ENCODE assay signal across 22 cellular contexts in the genomic region with DNA sequence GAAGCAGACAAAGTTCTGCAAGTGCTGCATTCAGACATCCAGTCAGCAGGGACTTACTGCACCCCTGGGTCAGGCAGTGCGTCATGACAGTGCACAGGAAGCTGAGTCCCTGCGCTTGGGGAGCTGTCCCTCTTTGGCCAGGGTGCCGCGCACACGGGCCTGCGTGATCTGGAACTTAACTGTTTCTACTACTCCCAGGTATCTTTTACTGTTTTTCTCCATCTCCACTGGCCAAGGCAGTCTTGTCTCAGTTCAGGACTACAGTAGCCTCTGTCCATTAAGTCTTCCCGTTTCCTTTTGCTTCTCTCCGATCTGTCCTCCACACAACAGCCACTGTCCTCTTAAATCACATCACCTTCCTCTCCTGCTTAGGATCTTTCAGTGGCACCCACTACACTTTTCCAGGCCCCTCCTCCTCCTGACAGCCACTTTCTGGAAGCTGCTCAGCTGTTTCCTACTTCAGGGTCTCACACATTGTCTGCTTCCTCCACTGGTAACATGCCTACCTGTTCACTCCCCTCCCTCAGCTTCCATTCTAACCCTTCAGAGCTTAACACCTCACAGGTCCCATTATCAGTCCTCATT. TPM values are rescaled to one million over a fixed set of nuclear protein-coding genes. Genes with fewer than 3 reads are reported as not detected.
A peak's percentile ranks its signal among the peaks of the same experiment; 100 is the strongest.
DNase-seq lines count a peak whose midpoint lies in the region; ATAC-seq, FAIRE-seq and TF ChIP-seq lines count a peak whose summit lies in the region.
"Had no signal": no experiment of that assay in that cellular context is flagged by ENCODE, and none has a peak within 500 bp of the region (broad histone marks: within the 10 kb centered on the region; RNA-seq: fewer than 3 reads in every experiment).

No MANE protein-coding gene starts in this region.

- POLR2A ChIA-PET in A549 (lab: Yijun Ruan, JAX): no interaction called here

- ATAC-seq in A549: peak; percentile 3 to 27; a peak in 3 of 6 replicates

- H3K4me3 ChIP-seq in A549: no peak overlapping the region
- no peak overlapping the region for H3K4me3 ChIP-seq in liver (ENCODE audit: low read depth in 1 of 3, low read length in 3 of 3)
- H3K4me3 ChIP-seq in prostate gland: no peak overlapping the region
- H3K4me3 ChIP-seq: HAP-1, right atrium auricular region had no signal

- no peak overlapping the region for H3K9ac ChIP-seq in liver (ENCODE audit: low read depth in 1 of 2, low read length in 2 of 2)

- H3K27me3 ChIP-seq in liver (ENCODE audit: control insufficient read depth in 4 of 4, insufficient read depth in 4 of 4, low read length in 3 of 4) (no peaks in the 10 kb centered on the region), prostate gland (replicated peaks; ENCODE audit: insufficient read depth) (no peaks in the 10 kb centered on the region)
- H3K27me3 ChIP-seq: right atrium auricular region had no signal

- no peak for TF ChIP-seq CTCF in A549 (IDR thresholded peaks at IDR 0.05)
- TF ChIP-seq CTCF in liver (IDR thresholded peaks at IDR 0.05; ENCODE audit: low read depth, low read length, missing input control): no peak
- TF ChIP-seq CTCF in prostate gland (IDR thresholded peaks at IDR 0.05): no peak

- DNase-seq in A549 (ENCODE audit: low read depth in 1 of 2, low spot score in 1 of 2) (no peak), HT1080 (ENCODE audit: low read depth) (peak; percentile 38), cerebellar cortex (ENCODE audit: low spot score) (peak; percentile 35), caudate nucleus (lab: John Stamatoyannopoulos, UW) (no peak), kidney tubule cell (ENCODE audit: low spot score) (no peak), prostate gland (ENCODE audit: low spot score) (no peak)
- DNase-seq in effector CD4-positive, alpha-beta T cell: no peak
- DNase-seq: activated gamma-delta T cell treated with Interleukin-2 at 50 U/mL for 16 hours; amniotic stem cell; central memory CD4-positive, alpha-beta T cell; effector CD8-positive, alpha-beta T cell; EL; NCI-H1436 treated with DMSO at 0.1 percent for 48 hours; NCI-H2171 treated with DMSO at 0.1 percent for 48 hours; occipital lobe; Right ventricle myocardium superior; substantia nigra had no signal

- WGBS in A549 (ENCODE audit: missing lambda C conversion rate): 93% methylated on average over 8 of the region's 8 CpGs
- WGBS in liver: 72% methylated on average over 8 of the region's 8 CpGs
- WGBS in prostate gland: 89% methylated on average over 8 of the region's 8 CpGs

- no peak overlapping the region for H3K4me2 ChIP-seq in A549

- CTCF ChIA-PET in A549 (lab: Yijun Ruan, JAX): interaction anchor here (0.6 to 13.0 kb wide), 4 partner anchors 34 to 337 kb away, joined by 3 to 172 read pairs (median 8); no protein-coding TSS in a partner anchor

- TF ChIP-seq POLR2A in A549 (IDR thresholded peaks at IDR 0.05; ENCODE audit: low read length) (no peak), prostate gland (IDR thresholded peaks at IDR 0.05) (no peak)

- no peaks in the 10 kb centered on the region for H3K9me3 ChIP-seq in A549
- no peaks in the 10 kb centered on the region for H3K9me3 ChIP-seq in liver (ENCODE audit: control insufficient read depth in 4 of 4, low read length in 3 of 4)
- H3K9me3 ChIP-seq in prostate gland: no peaks in the 10 kb centered on the region
- H3K9me3 ChIP-seq: HAP-1, right atrium auricular region had no signal

- no peak for TF ChIP-seq RAD21 in A549 (conservative IDR thresholded peaks at IDR 0.05 in 1 of 2, IDR thresholded peaks at IDR 0.05 in 1 of 2)
- no peak for TF ChIP-seq RAD21 in liver (IDR thresholded peaks at IDR 0.05)

- H3K27ac ChIP-seq in A549 (peak overlapping the region in 1 of 2 experiments; percentile 34; a peak in 1 of 6 replicates), liver (ENCODE audit: low read depth in 1 of 2, low read length in 2 of 2) (peak overlapping the region; percentile 29 to 36), caudate nucleus (ENCODE audit: low read depth, low read length) (no peak overlapping the region), prostate gland (no peak overlapping the region)
- H3K27ac ChIP-seq: C4-2B, right atrium auricular region had no signal

- no peak for FAIRE-seq in A549 (lab: Jason Lieb, UNC)
- FAIRE-seq: D721Med had no signal

- intact Hi-C loops in prostate gland (cut with DNase I): no loop called here

- peaks cover 3 to 47% (median 36%) of the 10 kb centered on the region in 4 donors for H3K36me3 ChIP-seq in liver (ENCODE audit: control insufficient read depth in 4 of 4, insufficient read depth in 3 of 4, low read depth in 1 of 4, low read length in 3 of 4)
- peaks cover 8 to 12% of the 10 kb centered on the region in 2 donors for H3K36me3 ChIP-seq in prostate gland
- H3K36me3 ChIP-seq: HAP-1 had no signal

- peaks cover 78% of the 10 kb centered on the region for H3K4me1 ChIP-seq in A549
- H3K4me1 ChIP-seq in liver (ENCODE audit: control insufficient read depth in 4 of 4, insufficient read depth in 4 of 4, low read length in 3 of 4): peaks cover 0 to 8% (median 5%) of the 10 kb centered on the region in 4 donors
- peaks cover 12% of the 10 kb centered on the region for H3K4me1 ChIP-seq in prostate gland (replicated peaks)
- H3K4me1 ChIP-seq: HAP-1 had no signal

- TF ChIP-seq EP300 in A549 (IDR thresholded peaks at IDR 0.05): no peak

TF ChIP-seq in A549, 52 proteins besides CTCF, POLR2A, EP300 and RAD21 (continues in another document):
- no peak for TF ChIP-seq POLR2AphosphoS2 (conservative IDR thresholded peaks at IDR 0.05; ENCODE audit: low read length)
- TF ChIP-seq, protein P1, sequence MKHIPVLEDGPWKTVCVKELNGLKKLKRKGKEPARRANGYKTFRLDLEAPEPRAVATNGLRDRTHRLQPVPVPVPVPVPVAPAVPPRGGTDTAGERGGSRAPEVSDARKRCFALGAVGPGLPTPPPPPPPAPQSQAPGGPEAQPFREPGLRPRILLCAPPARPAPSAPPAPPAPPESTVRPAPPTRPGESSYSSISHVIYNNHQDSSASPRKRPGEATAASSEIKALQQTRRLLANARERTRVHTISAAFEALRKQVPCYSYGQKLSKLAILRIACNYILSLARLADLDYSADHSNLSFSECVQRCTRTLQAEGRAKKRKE (CRISPR knock-in tag; IDR thresholded peaks at IDR 0.05; ENCODE audit: low read depth): no peak
- TF ChIP-seq NFE2L2 (conservative IDR thresholded peaks at IDR 0.05; ENCODE audit: low read length): no peak
- TF ChIP-seq RCOR1 (IDR thresholded peaks at IDR 0.05; ENCODE audit: low read depth, low read length): no peak
- no peak for TF ChIP-seq ESRRA (IDR thresholded peaks at IDR 0.05; ENCODE audit: borderline replicate concordance, low read length)
- TF ChIP-seq EHF (CRISPR knock-in tag; IDR thresholded peaks at IDR 0.05): no peak
- TF ChIP-seq JUN (IDR thresholded peaks at IDR 0.05): no peak
- no peak for TF ChIP-seq CEBPB (IDR thresholded peaks at IDR 0.05)
- TF ChIP-seq HOXB5 (CRISPR knock-in tag; IDR thresholded peaks at IDR 0.05): no peak; the same call in 1 of the 2 replicates

TF ChIP-seq in liver, 16 proteins besides CTCF, POLR2A, EP300 and RAD21 (continues in another document):
- TF ChIP-seq NR2F2 (IDR thresholded peaks at IDR 0.05) (peak; percentile 43), JUND (IDR thresholded peaks at IDR 0.05) (peak in 1 of 2 donors; percentile 7)
- TF ChIP-seq, protein P2, sequence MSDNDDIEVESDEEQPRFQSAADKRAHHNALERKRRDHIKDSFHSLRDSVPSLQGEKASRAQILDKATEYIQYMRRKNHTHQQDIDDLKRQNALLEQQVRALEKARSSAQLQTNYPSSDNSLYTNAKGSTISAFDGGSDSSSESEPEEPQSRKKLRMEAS (IDR thresholded peaks at IDR 0.05): no peak

RNA-seq across cellular contexts. Expression of a gene that starts 15.9 kb away (rescaled TPM):
- polyA plus RNA-seq in A549 (2011; rRNA removed) (193 and 217 TPM in 2 replicates), A549 (2017; fragmentation: RNase III; extraction: RNeasy Plus Mini Kit Qiagen cat#74134 plus additional on column Dnase treatment) (44.2 to 51.0 TPM (median 49.0 TPM) in 3 replicates), liver (100 to 1,000 TPM in 1 of 2 donors, 10 to 100 TPM in 1; 68.6 to 142 TPM)
- 48.0 and 74.2 TPM in 2 replicates for polyA plus RNA-seq in A549 (2012; cell fraction: cytosol; rRNA removed)
- 61.4 and 108 TPM in 2 replicates for polyA plus RNA-seq in A549 (2012; cell fraction: nucleus; rRNA removed)
- polyA minus RNA-seq in A549 (2011; rRNA and poly(A)+ RNA removed): 94.7 and 114 TPM in 2 replicates
- total RNA-seq in HT1080 (2014; rRNA removed; shearing (Covaris generic)): 143 and 169 TPM in 2 replicates
- 293 and 378 TPM in 2 replicates for polyA plus RNA-seq in HT1080 (2015; cell fraction: cytosol; rRNA removed)
- polyA plus RNA-seq in HT1080 (2015; cell fraction: nucleus; rRNA removed): 266 and 294 TPM in 2 replicates
- total RNA-seq in liver (100 to 1,000 TPM in 1 of 2 donors, 10 to 100 TPM in 1; 60.7 to 424 TPM), prostate gland (10 to 100 TPM; 58.1 to 60.4 TPM)

RNA-seq across cellular contexts. Expression of a gene that starts 48.7 kb away (rescaled TPM):
- polyA plus RNA-seq in A549 (2011; rRNA removed) (317 and 446 TPM in 2 replicates), A549 (2017; fragmentation: RNase III; extraction: RNeasy Plus Mini Kit Qiagen cat#74134 plus additional on column Dnase treatment) (364 to 374 TPM (median 372 TPM) in 3 replicates), liver (100 to 1,000 TPM; 231 to 297 TPM)
- 250 and 287 TPM in 2 replicates for polyA plus RNA-seq in A549 (2012; cell fraction: cytosol; rRNA removed)
- 60.2 and 107 TPM in 2 replicates for polyA plus RNA-seq in A549 (2012; cell fraction: nucleus; rRNA removed)
- polyA minus RNA-seq in A549 (2011; rRNA and poly(A)+ RNA removed): 68.9 and 96.2 TPM in 2 replicates
- 274 and 280 TPM in 2 replicates for total RNA-seq in HT1080 (2014; rRNA removed; shearing (Covaris generic))
- 334 and 398 TPM in 2 replicates for polyA plus RNA-seq in HT1080 (2015; cell fraction: cytosol; rRNA removed)
- polyA plus RNA-seq in HT1080 (2015; cell fraction: nucleus; rRNA removed): 130 and 150 TPM in 2 replicates
- total RNA-seq in liver (100 to 1,000 TPM; 107 to 131 TPM), prostate gland (100 to 1,000 TPM; 156 to 284 TPM)

Comparison
In these comparisons a context has a peak if more than half of its experiments do, and no peak if none do; other contexts are left out.
1. DNase-seq: peak in HT1080 (single experiment) and cerebellar cortex (single experiment); none in A549 (0 of 2), caudate nucleus (0 of 61), effector CD4-positive, alpha-beta T cell (single experiment), kidney tubule cell (single experiment) and prostate gland (single experiment).
2. H3K27ac ChIP-seq: peak in liver (2 of 2); none in caudate nucleus (single experiment) and prostate gland (0 of 2).